In the genomic region with DNA sequence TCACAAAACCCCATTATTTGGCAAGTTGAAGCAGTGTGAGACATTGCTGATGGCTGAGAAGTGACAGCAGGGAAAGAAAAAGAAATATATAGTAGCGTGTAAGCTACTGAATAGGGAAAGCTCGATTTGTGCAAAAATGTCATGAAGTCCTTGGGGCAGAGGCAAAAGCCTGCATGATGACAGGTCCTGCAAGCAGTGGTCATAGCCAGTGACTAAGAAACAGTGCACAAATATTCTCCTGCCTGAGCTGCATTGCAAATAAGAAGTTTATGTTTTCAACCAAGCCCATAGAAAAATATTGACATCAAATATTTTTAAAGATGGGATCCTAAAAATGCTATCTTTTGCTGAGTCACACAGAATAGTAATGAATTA, we compare ENCODE assay signal across 19 cellular contexts.
A peak's percentile ranks its signal among the peaks of the same experiment; 100 is the strongest.
DNase-seq lines count a peak whose midpoint lies in the region; ATAC-seq lines count a peak whose summit lies in the region.
"Had no signal": no experiment of that assay in that cellular context is flagged by ENCODE, and none has a peak within 500 bp of the region (broad histone marks: within the 10 kb centered on the region; RNA-seq: fewer than 3 reads in every experiment).

No MANE protein-coding gene starts in this region.

- H3K36me3 ChIP-seq in mesenchymal stem cell (ENCODE audit: control insufficient read depth in 1 of 2, insufficient read depth in 2 of 2, low read depth in 1 of 2, low read length in 2 of 2), result no peaks in the 10 kb centered on the region

- H3K27ac ChIP-seq in caudate nucleus (ENCODE audit: low read depth, low read length), result peak overlapping the region; percentile 20
- H3K27ac ChIP-seq in mesenchymal stem cell (ENCODE audit: low read length, poor library complexity, severe bottlenecking), result peak overlapping the region; percentile 16
- H3K27ac ChIP-seq: SK-N-MC had no signal

- H3K9me3 ChIP-seq in mesenchymal stem cell (ENCODE audit: control insufficient read depth, low read length), result no peaks in the 10 kb centered on the region
- H3K9me3 ChIP-seq: mucosa of descending colon had no signal

- peak overlapping the region; percentile 65 for H3K9ac ChIP-seq in mesenchymal stem cell (ENCODE audit: low read length)

- ATAC-seq in GM18520 (IDR thresholded peaks at IDR 0.05; ENCODE audit: unreplicated experiment) (no peak), GM21515 (IDR thresholded peaks at IDR 0.05; ENCODE audit: unreplicated experiment) (no peak)
- ATAC-seq: mucosa of descending colon; right cardiac atrium; stimulated activated naive CD8-positive, alpha-beta T cell treated with anti-CD3 and anti-CD28 coated beads, Interleukin-15, amount 100 ng/mL, for 72 hours had no signal

- peak overlapping the region; percentile 30 to 37 for H3K18ac ChIP-seq in mesenchymal stem cell (ENCODE audit: low read depth in 1 of 2, low read length in 2 of 2)

- H4K91ac ChIP-seq in mesenchymal stem cell (ENCODE audit: low read length), result no peak overlapping the region

- H3K27me3 ChIP-seq in mesenchymal stem cell (ENCODE audit: control insufficient read depth in 1 of 2, insufficient read depth in 1 of 2, low read length in 2 of 2), result no peaks in the 10 kb centered on the region

- H3K14ac ChIP-seq in mesenchymal stem cell (ENCODE audit: low read length in 2 of 2), result no peak overlapping the region

- H2BK12ac ChIP-seq in mesenchymal stem cell (ENCODE audit: low read length in 2 of 2), result no peak overlapping the region

- H2BK5ac ChIP-seq in mesenchymal stem cell (ENCODE audit: low read depth, low read length, poor library complexity, severe bottlenecking), result no peak overlapping the region

- no peak overlapping the region for H4K8ac ChIP-seq in mesenchymal stem cell (ENCODE audit: low read length)

- H3K79me1 ChIP-seq in mesenchymal stem cell (replicated peaks; ENCODE audit: low read length, poor library complexity, severe bottlenecking), result no peaks in the 10 kb centered on the region

- no peak overlapping the region for H2BK15ac ChIP-seq in mesenchymal stem cell (ENCODE audit: low read depth, poor library complexity, severe bottlenecking)

- H2AFZ ChIP-seq in mesenchymal stem cell (ENCODE audit: low read depth, low read length), result no peak overlapping the region

- no peak overlapping the region for H3K4me2 ChIP-seq in mesenchymal stem cell (ENCODE audit: low read length, poor library complexity, severe bottlenecking)

- DNase-seq in AG08396 (ENCODE audit: low spot score) (peak; percentile 20), NCI-H146 treated with DMSO at 0.1 percent for 48 hours (lab: John Stamatoyannopoulos, UW; ENCODE audit: unreplicated experiment) (peak; percentile 52), caudate nucleus (lab: John Stamatoyannopoulos, UW) (peak in 1 of 61 donors; percentile 29), mesenchymal stem cell (peak; percentile 19), NCI-H345 (lab: John Stamatoyannopoulos, UW) (no peak)
- no peak for DNase-seq in activated CD8-positive, alpha-beta memory T cell treated with anti-CD3 and anti-CD28 coated beads, Interleukin-2, amount 50 U/mL, for 48 hours
- DNase-seq: activated CD4-positive, alpha-beta T cell treated with anti-CD3 and anti-CD28 coated beads for 48 hours; activated naive CD4-positive, alpha-beta T cell; aorta; cortex of kidney; mucosa of descending colon; NCI-H1092; NCI-H69; occipital lobe; right cardiac atrium; stimulated activated naive CD8-positive, alpha-beta T cell treated with anti-CD3 and anti-CD28 coated beads, Interleukin-15, amount 100 ng/mL, for 72 hours had no signal

- H2BK120ac ChIP-seq in mesenchymal stem cell (ENCODE audit: low read depth, low read length), result no peak overlapping the region

- no peaks in the 10 kb centered on the region for H3K4me1 ChIP-seq in mesenchymal stem cell (ENCODE audit: control insufficient read depth, insufficient read depth, low read depth, low read length)

- 91% methylated on average over 2 of the region's 2 CpGs for WGBS in mesenchymal stem cell

- H3K4me3 ChIP-seq in mesenchymal stem cell (ENCODE audit: insufficient read depth in 1 of 2, low read depth in 1 of 2, low read length in 2 of 2), result peak overlapping the region in 1 of 2 experiments; percentile 61
- H3K4me3 ChIP-seq: mucosa of descending colon, SK-N-MC had no signal

- H3K4ac ChIP-seq in mesenchymal stem cell (ENCODE audit: low read depth in 1 of 2, low read length in 2 of 2), result no peak overlapping the region

- no peak overlapping the region for H2AK5ac ChIP-seq in mesenchymal stem cell (ENCODE audit: low read length, severe bottlenecking)

- H3K23ac ChIP-seq in mesenchymal stem cell (ENCODE audit: low read length in 2 of 2), result no peak overlapping the region

Comparison
In these comparisons a context has a peak if more than half of its experiments do, and no peak if none do; other contexts are left out.
1. DNase-seq: peak in AG08396 (single experiment), NCI-H146 treated with DMSO at 0.1 percent for 48 hours (single experiment) and mesenchymal stem cell (single experiment); none in NCI-H345 (single experiment) and activated CD8-positive, alpha-beta memory T cell treated with anti-CD3 and anti-CD28 coated beads, Interleukin-2, amount 50 U/mL, for 48 hours (single experiment).